In genomic region chr4:152029631-152030030, GRCh38 we compare ENCODE assay signal across 30 cellular contexts.
"Had no signal": no experiment of that assay in that cellular context is flagged by ENCODE, and none has a peak within 500 bp of the region (broad histone marks: within the 10 kb centered on the region; RNA-seq: fewer than 3 reads in every experiment).

No MANE protein-coding gene starts in this region.

- H3K27ac ChIP-seq: breast epithelium, Peyer's patch, RWPE1, WERI-Rb-1 had no signal

- DNase-seq: activated CD4-positive, alpha-beta memory T cell treated with anti-CD3 and anti-CD28 coated beads, Interleukin-2, amount 10 ng/mL, durations not matched to agents 7 days and 5 days; activated CD4-positive, alpha-beta T cell treated with anti-CD3 and anti-CD28 coated beads for 36 hours; activated CD4-positive, alpha-beta T cell treated with anti-CD3 and anti-CD28 coated beads, Interleukin-2, amount 50 U/mL, for 1 hour; activated gamma-delta T cell; activated naive CD4-positive, alpha-beta T cell treated with anti-CD3 and anti-CD28 coated beads for 36 hours; activated naive CD8-positive, alpha-beta T cell treated with anti-CD3 and anti-CD28 coated beads for 36 hours; activated T-cell treated with anti-CD3 and anti-CD28 coated beads for 4 hours; activated T-cell treated with anti-CD3 and anti-CD28 coated beads, Interleukin-2, amount 50 U/mL, for 48 hours; anterior cingulate cortex; caudate nucleus; KG1; NCI-H1092 treated with DMSO at 0.1 percent for 48 hours; NCI-H1417 treated with DMSO at 0.1 percent for 48 hours; NCI-H1694; NCI-H2029; NCI-H2107; NCI-H2171 treated with DMSO at 0.1 percent for 48 hours; NCI-H345; NCI-H510A; NCI-H526 treated with DMSO at 0.1 percent for 48 hours; NCI-H82; NK-92 treated with Interleukin-12 subunit alpha and Interleukin-12 subunit beta, amount 100 ng/mL, for 24 hours; Peyer's patch; Right ventricle myocardium superior; T-cell; T-helper 2 cell; T1000; WERI-Rb-1 had no signal

- H3K4me1 ChIP-seq: breast epithelium, Peyer's patch had no signal

- H3K4me3 ChIP-seq: breast epithelium, Peyer's patch had no signal

- H3K36me3 ChIP-seq: breast epithelium, Peyer's patch, WERI-Rb-1 had no signal

- H3K9me3 ChIP-seq: breast epithelium, Peyer's patch had no signal

- H3K27me3 ChIP-seq: breast epithelium, Peyer's patch had no signal
